ENCODE assay signal across 19 cellular contexts in the genomic region with DNA sequence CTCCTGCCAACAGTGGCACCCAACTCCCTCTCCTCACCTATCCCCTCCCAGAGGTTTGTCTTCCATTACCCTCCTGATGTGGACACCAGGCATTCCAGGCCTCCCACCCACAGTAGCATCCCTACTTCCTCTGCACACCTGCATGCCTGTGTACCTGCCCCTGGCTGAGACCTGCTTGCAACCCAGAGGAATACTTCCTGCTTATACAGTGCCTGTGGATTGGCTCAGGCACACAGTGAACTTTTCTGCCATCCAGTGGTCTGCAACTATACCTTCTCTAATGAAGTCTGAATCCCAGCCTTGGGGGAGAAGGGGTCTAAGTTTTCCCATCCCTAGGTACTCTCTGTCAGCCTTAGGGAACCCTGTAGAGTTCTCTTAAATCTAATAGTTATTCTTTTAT.
A peak's percentile ranks its signal among the peaks of the same experiment; 100 is the strongest.
DNase-seq lines count a peak whose midpoint lies in the region; ATAC-seq and TF ChIP-seq lines count a peak whose summit lies in the region.
"Had no signal": no experiment of that assay in that cellular context is flagged by ENCODE, and none has a peak within 500 bp of the region (broad histone marks: within the 10 kb centered on the region; RNA-seq: fewer than 3 reads in every experiment).

No MANE protein-coding gene starts in this region.

- H3K4me2 ChIP-seq in neural cell (ENCODE audit: low read length) = no peak overlapping the region
- H3K4me2 ChIP-seq: BLaER1, smooth muscle cell had no signal

- DNase-seq in H7 (peak; percentile 23), NCI-H69 (lab: John Stamatoyannopoulos, UW) (peak; percentile 2), choroid plexus epithelial cell (ENCODE audit: low read depth) (peak; percentile 1), MV-4-11 (lab: John Stamatoyannopoulos, UW) (no peak), Peyer's patch (no peak)
- no peak for DNase-seq in activated CD4-positive, alpha-beta T cell treated with anti-CD3 and anti-CD28 coated beads, Interleukin-2, amount 50 U/mL, for 4 hours
- DNase-seq: DMS153; effector CD8-positive, alpha-beta T cell; hippocampal formation; NCI-H1092 treated with DMSO at 0.1 percent for 48 hours; posterior cingulate gyrus; SW 1271; thyroid gland had no signal

- H3K4me3 ChIP-seq in H7 (ENCODE audit: insufficient read depth, low read depth, low read length) = no peak overlapping the region
- no peak overlapping the region for H3K4me3 ChIP-seq in choroid plexus epithelial cell (ENCODE audit: low read depth, low read length)
- H3K4me3 ChIP-seq in neural cell (ENCODE audit: low read length) = no peak overlapping the region
- no peak overlapping the region for H3K4me3 ChIP-seq in Peyer's patch
- H3K4me3 ChIP-seq: BLaER1, K562, smooth muscle cell, thyroid gland had no signal

- H3K36me3 ChIP-seq in H7 (replicated peaks; ENCODE audit: control insufficient read depth, insufficient read depth, low read length) = no peaks in the 10 kb centered on the region
- no peaks in the 10 kb centered on the region for H3K36me3 ChIP-seq in neural cell (ENCODE audit: insufficient read depth, low read length)
- H3K36me3 ChIP-seq in Peyer's patch = no peaks in the 10 kb centered on the region
- H3K36me3 ChIP-seq: BLaER1, thyroid gland had no signal

- no peak overlapping the region for H2AFZ ChIP-seq in neural cell (ENCODE audit: low read depth, low read length)

- H3K4me1 ChIP-seq in Peyer's patch = no peaks in the 10 kb centered on the region
- H3K4me1 ChIP-seq: BLaER1, thyroid gland had no signal

- H3K9me3 ChIP-seq in neural cell (ENCODE audit: low read length) = no peaks in the 10 kb centered on the region
- no peaks in the 10 kb centered on the region for H3K9me3 ChIP-seq in Peyer's patch
- H3K9me3 ChIP-seq: BLaER1, thyroid gland had no signal

- H3K27me3 ChIP-seq in H7 (ENCODE audit: control insufficient read depth, insufficient read depth, low read length) = no peaks in the 10 kb centered on the region
- H3K27me3 ChIP-seq in neural cell (ENCODE audit: insufficient read depth, low read depth, low read length) = no peaks in the 10 kb centered on the region
- H3K27me3 ChIP-seq in Peyer's patch = no peaks in the 10 kb centered on the region
- H3K27me3 ChIP-seq: BLaER1, thyroid gland had no signal

- TF ChIP-seq RAD21 in neural cell (conservative IDR thresholded peaks at IDR 0.05) = peak; percentile 49

- no peaks in the 10 kb centered on the region for H3F3A ChIP-seq in neural cell (ENCODE audit: insufficient read depth, low read length, poor library complexity, severe bottlenecking)

- no peaks in the 10 kb centered on the region for H3K9me2 ChIP-seq in neural cell (ENCODE audit: insufficient read depth, low read length)

- TF ChIP-seq CTCF in choroid plexus epithelial cell (conservative IDR thresholded peaks at IDR 0.05; ENCODE audit: low read depth, low read length) (no peak), neural cell (IDR thresholded peaks at IDR 0.05; ENCODE audit: poor library complexity, severe bottlenecking) (no peak), Peyer's patch (IDR thresholded peaks at IDR 0.05) (no peak)

- TF ChIP-seq EP300 in neural cell (conservative IDR thresholded peaks at IDR 0.05; ENCODE audit: poor library complexity, severe bottlenecking) = no peak

- H3K27ac ChIP-seq in neural cell (ENCODE audit: low read length) = no peak overlapping the region
- H3K27ac ChIP-seq in Peyer's patch = no peak overlapping the region
- H3K27ac ChIP-seq: BLaER1, thyroid gland had no signal

- H4K20me1 ChIP-seq in neural cell (ENCODE audit: insufficient read depth) = no peaks in the 10 kb centered on the region
- H4K20me1 ChIP-seq: BLaER1 had no signal

- TF ChIP-seq POLR2A in Peyer's patch (IDR thresholded peaks at IDR 0.05) = no peak

- ATAC-seq in GM21360 (IDR thresholded peaks at IDR 0.05; ENCODE audit: unreplicated experiment) = no peak
- ATAC-seq: activated T-helper 17 cell treated with anti-CD3 and anti-CD28 coated beads, Interleukin-2, amount 50 U/mL, for 72 hours; K562 had no signal

- no peak overlapping the region for H3K9ac ChIP-seq in neural cell (ENCODE audit: low read length)
- H3K9ac ChIP-seq: BLaER1 had no signal

- H3K79me2 ChIP-seq in neural cell (replicated peaks; ENCODE audit: insufficient read depth, low read length) = no peaks in the 10 kb centered on the region

TF ChIP-seq in neural cell, 6 proteins besides CTCF, POLR2A, EP300 and RAD21:
- TF ChIP-seq TAF1 (IDR thresholded peaks at IDR 0.05; ENCODE audit: low read depth) (no peak), MXI1 (conservative IDR thresholded peaks at IDR 0.05; ENCODE audit: poor library complexity, severe bottlenecking) (no peak), REST (IDR thresholded peaks at IDR 0.05; ENCODE audit: borderline replicate concordance) (no peak), SMC3 (conservative IDR thresholded peaks at IDR 0.05; ENCODE audit: poor library complexity) (no peak), POLR2AphosphoS5 (IDR thresholded peaks at IDR 0.05) (no peak), EZH2 (IDR thresholded peaks at IDR 0.05; ENCODE audit: borderline replicate concordance, insufficient read depth, low read length, poor library complexity, severe bottlenecking) (no peak)

Comparison
In these comparisons a context has a peak if more than half of its experiments do, and no peak if none do; other contexts are left out.
1. DNase-seq: peak in H7 (single experiment), NCI-H69 (single experiment) and choroid plexus epithelial cell (single experiment); none in activated CD4-positive, alpha-beta T cell treated with anti-CD3 and anti-CD28 coated beads, Interleukin-2, amount 50 U/mL, for 4 hours (0 of 2), MV-4-11 (single experiment) and Peyer's patch (0 of 3).